ENCODE assay signal across 8 cellular contexts in the genomic region with DNA sequence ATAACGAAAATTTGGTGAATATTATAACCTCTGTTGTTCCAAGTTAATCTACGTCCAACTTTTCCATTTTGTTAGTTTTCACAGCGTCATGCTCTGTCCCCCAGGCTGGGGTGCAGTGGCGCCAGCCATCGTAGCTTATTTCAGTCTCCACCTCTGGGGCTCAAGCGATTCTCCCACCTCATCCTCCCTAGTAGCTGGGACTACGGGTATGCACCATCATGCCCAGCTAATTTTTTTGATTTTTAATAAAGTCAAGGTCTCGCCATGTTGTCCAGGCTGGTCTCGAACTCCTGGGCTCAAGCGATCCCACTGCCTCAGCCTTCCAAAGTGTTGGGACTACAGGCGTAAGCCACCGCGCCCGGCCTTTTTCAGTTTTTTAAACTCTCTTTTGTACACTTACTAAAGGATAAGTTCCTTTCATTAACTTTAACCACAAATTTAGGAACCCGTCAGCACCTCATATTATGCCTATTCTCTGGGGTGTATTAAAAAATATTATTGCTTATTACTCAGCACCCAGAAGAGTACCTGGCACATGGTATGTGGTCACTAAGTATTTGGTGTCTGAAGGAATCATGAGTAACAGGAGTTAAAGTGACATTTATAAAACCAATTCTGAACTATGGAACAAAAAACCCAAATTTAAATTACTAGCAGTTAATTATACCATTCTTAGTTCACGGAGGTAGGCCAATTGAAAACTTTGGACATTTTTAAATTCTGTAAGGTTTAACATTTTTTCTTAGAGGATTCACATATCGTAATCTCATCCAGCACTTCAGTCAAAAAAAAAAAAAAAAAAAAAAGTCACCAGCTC. TPM values are rescaled to one million over a fixed set of nuclear protein-coding genes. Genes with fewer than 3 reads are reported as not detected.
DNase-seq lines count a peak whose midpoint lies in the region; ATAC-seq and TF ChIP-seq lines count a peak whose summit lies in the region.

No MANE protein-coding gene starts in this region.

- peak overlapping the region; percentile 53 for H3K4me3 Mint-ChIP-seq in activated T-cell treated with anti-CD3 and anti-CD28 coated beads, Interleukin-2, amount 50 U/mL, for 24 hours
- H3K4me3 Mint-ChIP-seq in memory B cell: peak overlapping the region; percentile 43

- TF ChIP-seq CTCF in breast epithelium (IDR thresholded peaks at IDR 0.05): no peak
- TF ChIP-seq CTCF in tibial artery (IDR thresholded peaks at IDR 0.05): no peak

- no peak for TF ChIP-seq POLR2A in breast epithelium (IDR thresholded peaks at IDR 0.05)

- H3K4me3 ChIP-seq in breast epithelium (peak overlapping the region; percentile 49 to 77 (median 70)), tibial artery (peak overlapping the region; percentile 62 to 67)

- DNase-seq in activated T-cell treated with anti-CD3 and anti-CD28 coated beads, Interleukin-2, amount 50 U/mL, for 24 hours: no peak
- DNase-seq in activated T-cell treated with anti-CD3 and anti-CD28 coated beads for 4 hours (no peak), breast epithelium (ENCODE audit: low spot score in 2 of 2) (no peak), memory B cell (ENCODE audit: low spot score in 2 of 2) (no peak), tibial artery (no peak), NCI-H1417 (lab: John Stamatoyannopoulos, UW) (no peak)
- DNase-seq in activated naive CD4-positive, alpha-beta T cell treated with anti-CD3 and anti-CD28 coated beads, Interleukin-2, amount 50 U/mL, for 72 hours (ENCODE audit: low spot score in 2 of 2): no peak

- H3K36me3 ChIP-seq in breast epithelium (no peaks in the 10 kb centered on the region), tibial artery (no peaks in the 10 kb centered on the region)

- peaks cover 15% of the 10 kb centered on the region for H3K4me1 Mint-ChIP-seq in activated T-cell treated with anti-CD3 and anti-CD28 coated beads, Interleukin-2, amount 50 U/mL, for 24 hours (ENCODE audit: low read depth)
- peaks cover 2% of the 10 kb centered on the region for H3K4me1 Mint-ChIP-seq in memory B cell

- intact Hi-C loops in breast epithelium (cut with DNase I; ENCODE audit: low total_unique reads) (no loop called here), tibial artery (cut with DNase I; ENCODE audit: low total_unique reads) (no loop called here)

- peaks cover 26% of the 10 kb centered on the region for H3K27me3 Mint-ChIP-seq in activated T-cell treated with anti-CD3 and anti-CD28 coated beads, Interleukin-2, amount 50 U/mL, for 24 hours
- H3K27me3 Mint-ChIP-seq in memory B cell: no peaks in the 10 kb centered on the region

- no peaks in the 10 kb centered on the region for H3K4me1 ChIP-seq in breast epithelium
- H3K4me1 ChIP-seq in tibial artery: peaks cover 0 to 11% (median 2%) of the 10 kb centered on the region in 4 donors

- no peak overlapping the region for H3K27ac Mint-ChIP-seq in activated T-cell treated with anti-CD3 and anti-CD28 coated beads, Interleukin-2, amount 50 U/mL, for 24 hours
- H3K27ac Mint-ChIP-seq in memory B cell: no peak overlapping the region
- no peak overlapping the region for H3K27ac Mint-ChIP-seq in activated naive CD4-positive, alpha-beta T cell treated with anti-CD3 and anti-CD28 coated beads, Interleukin-2, amount 50 U/mL, for 72 hours

- peaks cover 2% of the 10 kb centered on the region for H3K9me3 Mint-ChIP-seq in activated T-cell treated with anti-CD3 and anti-CD28 coated beads, Interleukin-2, amount 50 U/mL, for 24 hours
- H3K9me3 Mint-ChIP-seq in memory B cell: peaks cover 1% of the 10 kb centered on the region
- peaks cover 0 to 3% of the 10 kb centered on the region in 2 donors for H3K9me3 Mint-ChIP-seq in activated naive CD4-positive, alpha-beta T cell treated with anti-CD3 and anti-CD28 coated beads, Interleukin-2, amount 50 U/mL, for 72 hours

- H3K27me3 ChIP-seq in breast epithelium: no peaks in the 10 kb centered on the region
- H3K27me3 ChIP-seq in tibial artery: no peaks in the 10 kb centered on the region

- no peaks in the 10 kb centered on the region for H3K36me3 Mint-ChIP-seq in activated T-cell treated with anti-CD3 and anti-CD28 coated beads, Interleukin-2, amount 50 U/mL, for 24 hours (ENCODE audit: low read depth)
- no peaks in the 10 kb centered on the region for H3K36me3 Mint-ChIP-seq in memory B cell
- H3K36me3 Mint-ChIP-seq in activated naive CD4-positive, alpha-beta T cell treated with anti-CD3 and anti-CD28 coated beads, Interleukin-2, amount 50 U/mL, for 72 hours: peaks cover 5 to 14% of the 10 kb centered on the region in 2 donors

- H3K9me3 ChIP-seq in breast epithelium: no peaks in the 10 kb centered on the region
- H3K9me3 ChIP-seq in tibial artery: no peaks in the 10 kb centered on the region

- H3K27ac ChIP-seq in breast epithelium (peak overlapping the region; percentile 93), tibial artery (peak overlapping the region; percentile 80 to 84)

- ATAC-seq in memory B cell (ENCODE audit: low read depth) (no peak), GM21526 (IDR thresholded peaks at IDR 0.05; ENCODE audit: low FRiP score, unreplicated experiment) (no peak)
- ATAC-seq in activated naive CD4-positive, alpha-beta T cell treated with anti-CD3 and anti-CD28 coated beads, Interleukin-2, amount 50 U/mL, for 72 hours: no peak

RNA-seq across cellular contexts. Expression of a gene that starts 0.9 kb away (rescaled TPM):
- total RNA-seq in breast epithelium: 10 to 100 TPM; 12.2 to 48.8 (median 36.1) TPM
- total RNA-seq in activated naive CD4-positive, alpha-beta T cell treated with anti-CD3 and anti-CD28 coated beads, Interleukin-2, amount 50 U/mL, for 72 hours: under 1 TPM in 1 of 2 donors, not detected in 1; 0.23 TPM

RNA-seq across cellular contexts. Expression of a gene that starts 24.4 kb away (rescaled TPM):
- total RNA-seq in breast epithelium: 1 to 10 TPM in 2 of 3 donors, under 1 TPM in 1; 0.66 to 2.3 (median 1.6) TPM
- total RNA-seq in activated naive CD4-positive, alpha-beta T cell treated with anti-CD3 and anti-CD28 coated beads, Interleukin-2, amount 50 U/mL, for 72 hours: not detected

Comparison
In these comparisons a context has a peak if more than half of its experiments do, and no peak if none do; other contexts are left out.
1. RNA of a gene that starts 0.9 kb away (total RNA-seq): 12.2 to 48.8 TPM in breast epithelium; 0.23 TPM in activated naive CD4-positive, alpha-beta T cell treated with anti-CD3 and anti-CD28 coated beads, Interleukin-2, amount 50 U/mL, for 72 hours; every median in the first group is over 10 times any median in the second.